Comparison of ENCODE assay signal across 3 cellular contexts in genomic region chr5:171162165-171162564, GRCh38.
TF ChIP-seq lines count a peak whose summit lies in the region.

No MANE protein-coding gene starts in this region.

TF ChIP-seq in H1, 55 proteins besides CTCF, POLR2A, EP300 and RAD21 (continued from another document):
- TF ChIP-seq NANOG (IDR thresholded peaks at IDR 0.05; ENCODE audit: insufficient read depth, low read depth, low read length, poor library complexity, severe bottlenecking) (no peak), CBX8 (IDR thresholded peaks at IDR 0.05; ENCODE audit: borderline replicate concordance, low read depth, low read length) (no peak), HDAC6 (IDR thresholded peaks at IDR 0.05; ENCODE audit: low read depth, low read length) (no peak), CEBPB (IDR thresholded peaks at IDR 0.05; ENCODE audit: low read depth, low read length) (no peak), RBBP5 (IDR thresholded peaks at IDR 0.05; ENCODE audit: borderline replicate concordance, low read depth, low read length) (no peak), RXRA (IDR thresholded peaks at IDR 0.05; ENCODE audit: insufficient read depth, low read depth, low read length) (no peak), ATF2 (IDR thresholded peaks at IDR 0.05; ENCODE audit: low read length) (no peak), CHD2 (IDR thresholded peaks at IDR 0.05; ENCODE audit: low read length) (no peak), RNF2 (IDR thresholded peaks at IDR 0.05; ENCODE audit: borderline replicate concordance, low read depth, low read length, missing control alignments, poor library complexity, severe bottlenecking) (no peak), TEAD4 (IDR thresholded peaks at IDR 0.05; ENCODE audit: low read depth, low read length) (no peak), CHD1 (IDR thresholded peaks at IDR 0.05; ENCODE audit: low read depth, low read length) (no peak), EZH2 (IDR thresholded peaks at IDR 0.05; ENCODE audit: low read depth, low read length, severe bottlenecking) (no peak), CBX5 (IDR thresholded peaks at IDR 0.05; ENCODE audit: low read depth, low read length) (no peak)

TF ChIP-seq in SK-N-SH, 30 proteins besides CTCF, POLR2A, EP300 and RAD21 (continued from another document):
- TF ChIP-seq MAX (IDR thresholded peaks at IDR 0.05; ENCODE audit: low read depth) = no peak
- no peak for TF ChIP-seq TAF1 (IDR thresholded peaks at IDR 0.05; ENCODE audit: borderline replicate concordance, low read depth, low read length)
- no peak for TF ChIP-seq FOSL2 (IDR thresholded peaks at IDR 0.05; ENCODE audit: borderline replicate concordance, low read depth)
- no peak for TF ChIP-seq RFX5 (IDR thresholded peaks at IDR 0.05; ENCODE audit: low read length)
- no peak for TF ChIP-seq NFIC (IDR thresholded peaks at IDR 0.05; ENCODE audit: borderline replicate concordance)
- TF ChIP-seq REST (IDR thresholded peaks at IDR 0.05; ENCODE audit: low read depth, low read length) = no peak
- TF ChIP-seq SIN3A (IDR thresholded peaks at IDR 0.05; ENCODE audit: borderline replicate concordance, low read depth, low read length) = no peak
- TF ChIP-seq EZH2phosphoT487 (IDR thresholded peaks at IDR 0.05; ENCODE audit: borderline replicate concordance, low read depth) = no peak
- no peak for TF ChIP-seq JUND (IDR thresholded peaks at IDR 0.05)
- TF ChIP-seq USF2 (IDR thresholded peaks at IDR 0.05; ENCODE audit: borderline replicate concordance, low read depth, low read length) = no peak
- no peak for TF ChIP-seq GABPA (IDR thresholded peaks at IDR 0.05; ENCODE audit: low read depth)
- TF ChIP-seq POLR2AphosphoS5 (IDR thresholded peaks at IDR 0.05; ENCODE audit: low read depth, low read length) = no peak
- TF ChIP-seq MXI1 (IDR thresholded peaks at IDR 0.05; ENCODE audit: low read depth, low read length) = no peak
- TF ChIP-seq PBX3 (IDR thresholded peaks at IDR 0.05) = no peak

TF ChIP-seq in SK-N-SH treated with all-trans-retinoic acid at 6 μM for 48 hours, 23 proteins besides CTCF, POLR2A, EP300 and RAD21 (continued from another document):
- TF ChIP-seq POU6F1 (CRISPR knock-in tag; IDR thresholded peaks at IDR 0.05; ENCODE audit: borderline replicate concordance, low read depth) (no peak), BACH2 (CRISPR knock-in tag; IDR thresholded peaks at IDR 0.05; ENCODE audit: borderline replicate concordance) (no peak), ZFP3 (CRISPR knock-in tag; IDR thresholded peaks at IDR 0.05) (no peak), ZNF8 (CRISPR knock-in tag; IDR thresholded peaks at IDR 0.05) (no peak), ISL1 (CRISPR knock-in tag; IDR thresholded peaks at IDR 0.05) (no peak), TCF4 (CRISPR knock-in tag; IDR thresholded peaks at IDR 0.05; ENCODE audit: borderline replicate concordance) (no peak), CSRNP3 (CRISPR knock-in tag; IDR thresholded peaks at IDR 0.05) (no peak), ZNF70 (CRISPR knock-in tag; IDR thresholded peaks at IDR 0.05) (no peak), TSHZ2 (CRISPR knock-in tag; IDR thresholded peaks at IDR 0.05) (no peak), PPARA (CRISPR knock-in tag; IDR thresholded peaks at IDR 0.05; ENCODE audit: borderline replicate concordance) (no peak), ZC3H10 (CRISPR knock-in tag; IDR thresholded peaks at IDR 0.05) (no peak), GLIS3 (CRISPR knock-in tag; IDR thresholded peaks at IDR 0.05) (no peak), SNAI2 (CRISPR knock-in tag; IDR thresholded peaks at IDR 0.05) (no peak), TOX (CRISPR knock-in tag; IDR thresholded peaks at IDR 0.05; ENCODE audit: borderline replicate concordance) (no peak), RARB (CRISPR knock-in tag; IDR thresholded peaks at IDR 0.05) (no peak), ARNTL (CRISPR knock-in tag; IDR thresholded peaks at IDR 0.05; ENCODE audit: borderline replicate concordance, low read depth) (no peak)
